7 cellular contexts compared by ENCODE assay signal in the genomic region with DNA sequence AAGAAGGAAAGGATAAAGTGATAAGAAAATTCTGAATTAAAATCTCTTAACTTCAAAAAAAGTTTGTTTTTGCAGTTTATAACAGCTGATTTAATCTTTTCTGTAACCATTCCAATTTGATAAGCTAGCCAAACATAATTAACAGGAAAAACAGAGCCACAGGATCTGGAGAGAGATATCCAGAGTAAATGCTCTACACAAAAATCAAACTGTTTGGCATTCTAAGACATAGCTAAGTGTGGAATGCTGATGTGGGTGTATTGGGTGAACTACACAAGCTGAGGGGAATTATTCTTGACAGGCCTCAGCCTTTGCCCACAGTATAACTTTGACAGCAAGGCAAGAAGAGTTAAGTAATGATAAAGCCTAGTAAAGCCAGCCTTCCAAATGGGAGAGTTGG.
"Had no signal": no experiment of that assay in that cellular context is flagged by ENCODE, and none has a peak within 500 bp of the region (broad histone marks: within the 10 kb centered on the region; RNA-seq: fewer than 3 reads in every experiment).

No MANE protein-coding gene starts in this region.

- FAIRE-seq: H1, H54, HTR-8/SVneo had no signal

- DNase-seq: H9, HCEC 1CT had no signal

- H3K9me3 Mint-ChIP-seq: H9 had no signal

- ATAC-seq: GM23338 had no signal

- H2AFZ ChIP-seq: GM23338 had no signal

- H3K27me3 Mint-ChIP-seq: IgD-negative memory B cell had no signal

- H3K27ac Mint-ChIP-seq: GM23338, H9, IgD-negative memory B cell had no signal

- H3K4me3 ChIP-seq: GM23338 had no signal

- H3K4me3 Mint-ChIP-seq: GM23338, H9, IgD-negative memory B cell had no signal

- H3K4me2 ChIP-seq: GM23338 had no signal

- H3K4me1 Mint-ChIP-seq: GM23338, H9, IgD-negative memory B cell had no signal

- H3K36me3 Mint-ChIP-seq: IgD-negative memory B cell had no signal
